In genomic region chr5:151786468-151786867, GRCh38 we compare ENCODE assay signal across 18 cellular contexts. TPM values are rescaled to one million over a fixed set of nuclear protein-coding genes. Genes with fewer than 3 reads are reported as not detected.
DNase-seq lines count a peak whose midpoint lies in the region; ATAC-seq and TF ChIP-seq lines count a peak whose summit lies in the region.
"Had no signal": no experiment of that assay in that cellular context is flagged by ENCODE, and none has a peak within 500 bp of the region (broad histone marks: within the 10 kb centered on the region; RNA-seq: fewer than 3 reads in every experiment).

No MANE protein-coding gene starts in this region.

- no peak for ATAC-seq in activated CD8-positive, alpha-beta T cell treated with anti-CD3 and anti-CD28 coated beads for 36 hours
- ATAC-seq in activated CD8-positive, alpha-beta T cell treated with anti-CD3 and anti-CD28 coated beads, Interleukin-2, amount 10 ng/mL, durations not matched to agents 7 days and 5 days: no peak
- no peak for ATAC-seq in CD4-positive, CD25-positive, alpha-beta regulatory T cell (ENCODE audit: low read depth in 2 of 2)
- ATAC-seq in activated B cell treated with CpG ODN at 0.5 μM for 24 hours (ENCODE audit: low read depth): no peak
- ATAC-seq: lower lobe of right lung had no signal

- CTCF ChIA-PET in activated CD8-positive, alpha-beta T cell treated with anti-CD3 and anti-CD28 coated beads for 36 hours (lab: Charles Lee): interaction anchor here (1.3 to 1.7 kb wide), 2 partner anchors 15 to 128 kb away, joined by 3 to 5 read pairs; no protein-coding TSS in a partner anchor
- CTCF ChIA-PET in activated CD8-positive, alpha-beta T cell treated with anti-CD3 and anti-CD28 coated beads, Interleukin-2, amount 10 ng/mL, durations not matched to agents 7 days and 5 days (lab: Charles Lee): interaction anchor here (0.9 to 2.0 kb wide), 2 partner anchors 9 to 12 kb away, joined by 3 to 9 read pairs; no protein-coding TSS in a partner anchor
- CTCF ChIA-PET in activated B cell treated with CpG ODN at 0.5 μM for 24 hours (lab: Charles Lee): interaction anchor here (0.6 kb wide), 1 partner anchor 358 kb away, joined by 3 read pairs; no protein-coding TSS in a partner anchor

- TF ChIP-seq CTCF in activated CD8-positive, alpha-beta T cell treated with anti-CD3 and anti-CD28 coated beads for 36 hours (IDR thresholded peaks at IDR 0.05): no peak
- TF ChIP-seq CTCF in activated B cell treated with CpG ODN at 0.5 μM for 24 hours (IDR thresholded peaks at IDR 0.05): no peak
- no peak for TF ChIP-seq CTCF in mesothelial cell of epicardium (IDR thresholded peaks at IDR 0.05; ENCODE audit: unreplicated experiment)
- TF ChIP-seq CTCF in breast epithelium (IDR thresholded peaks at IDR 0.05): no peak

- H3K27me3 ChIP-seq in CD4-positive, CD25-positive, alpha-beta regulatory T cell (ENCODE audit: control insufficient read depth, insufficient read depth, low read length): no peaks in the 10 kb centered on the region
- no peaks in the 10 kb centered on the region for H3K27me3 ChIP-seq in breast epithelium
- H3K27me3 ChIP-seq: cardiac muscle cell had no signal

- no peak overlapping the region for H3K27ac ChIP-seq in CD4-positive, CD25-positive, alpha-beta regulatory T cell (ENCODE audit: insufficient read depth, low read length, poor library complexity, severe bottlenecking)
- H3K27ac ChIP-seq in breast epithelium: no peak overlapping the region
- H3K27ac ChIP-seq: A549, cardiac muscle cell, lower lobe of right lung had no signal

- H3K36me3 ChIP-seq in CD4-positive, CD25-positive, alpha-beta regulatory T cell (ENCODE audit: control insufficient read depth, insufficient read depth, low read length): peaks cover 50% of the 10 kb centered on the region
- no peaks in the 10 kb centered on the region for H3K36me3 ChIP-seq in breast epithelium

- no peaks in the 10 kb centered on the region for H3K9me3 ChIP-seq in CD4-positive, CD25-positive, alpha-beta regulatory T cell (ENCODE audit: control insufficient read depth in 2 of 2, low read length in 2 of 2)
- H3K9me3 ChIP-seq in breast epithelium: no peaks in the 10 kb centered on the region
- H3K9me3 ChIP-seq: A549, lower lobe of right lung had no signal

- TF ChIP-seq POLR2A in breast epithelium (IDR thresholded peaks at IDR 0.05): no peak

- no peaks in the 10 kb centered on the region for H3K27me3 Mint-ChIP-seq in activated CD8-positive, alpha-beta T cell treated with anti-CD3 and anti-CD28 coated beads for 36 hours
- H3K27me3 Mint-ChIP-seq in activated CD8-positive, alpha-beta T cell treated with anti-CD3 and anti-CD28 coated beads, Interleukin-2, amount 10 ng/mL, durations not matched to agents 7 days and 5 days (ENCODE audit: low read depth): no peaks in the 10 kb centered on the region
- no peaks in the 10 kb centered on the region for H3K27me3 Mint-ChIP-seq in CD4-positive, CD25-positive, alpha-beta regulatory T cell
- no peaks in the 10 kb centered on the region for H3K27me3 Mint-ChIP-seq in activated B cell treated with CpG ODN at 0.5 μM for 24 hours
- H3K27me3 Mint-ChIP-seq in mesothelial cell of epicardium (ENCODE audit: low read depth): no peaks in the 10 kb centered on the region

- peaks cover 38% of the 10 kb centered on the region for H3K36me3 Mint-ChIP-seq in activated CD8-positive, alpha-beta T cell treated with anti-CD3 and anti-CD28 coated beads for 36 hours (ENCODE audit: low read depth)
- peaks cover 38% of the 10 kb centered on the region for H3K36me3 Mint-ChIP-seq in activated CD8-positive, alpha-beta T cell treated with anti-CD3 and anti-CD28 coated beads, Interleukin-2, amount 10 ng/mL, durations not matched to agents 7 days and 5 days (ENCODE audit: low read depth)
- H3K36me3 Mint-ChIP-seq in CD4-positive, CD25-positive, alpha-beta regulatory T cell: peaks cover 28% of the 10 kb centered on the region
- H3K36me3 Mint-ChIP-seq in activated B cell treated with CpG ODN at 0.5 μM for 24 hours (ENCODE audit: low read depth) (peaks cover 53% of the 10 kb centered on the region), mesothelial cell of epicardium (peaks cover 31% of the 10 kb centered on the region)

- no peaks in the 10 kb centered on the region for H3K9me3 Mint-ChIP-seq in activated CD8-positive, alpha-beta T cell treated with anti-CD3 and anti-CD28 coated beads for 36 hours
- H3K9me3 Mint-ChIP-seq in activated CD8-positive, alpha-beta T cell treated with anti-CD3 and anti-CD28 coated beads, Interleukin-2, amount 10 ng/mL, durations not matched to agents 7 days and 5 days (ENCODE audit: insufficient read depth): no peaks in the 10 kb centered on the region
- H3K9me3 Mint-ChIP-seq in CD4-positive, CD25-positive, alpha-beta regulatory T cell: no peaks in the 10 kb centered on the region
- H3K9me3 Mint-ChIP-seq in activated B cell treated with CpG ODN at 0.5 μM for 24 hours (no peaks in the 10 kb centered on the region), mesothelial cell of epicardium (no peaks in the 10 kb centered on the region)

- peaks cover 20% of the 10 kb centered on the region for H3K4me1 ChIP-seq in CD4-positive, CD25-positive, alpha-beta regulatory T cell (ENCODE audit: control insufficient read depth, insufficient read depth, low read length, poor library complexity, severe bottlenecking)
- H3K4me1 ChIP-seq in breast epithelium: peaks cover 0 to under 1% of the 10 kb centered on the region in 2 donors

- peak overlapping the region; percentile 60 for H3K27ac Mint-ChIP-seq in activated CD8-positive, alpha-beta T cell treated with anti-CD3 and anti-CD28 coated beads for 36 hours
- H3K27ac Mint-ChIP-seq in activated CD8-positive, alpha-beta T cell treated with anti-CD3 and anti-CD28 coated beads, Interleukin-2, amount 10 ng/mL, durations not matched to agents 7 days and 5 days: no peak overlapping the region
- H3K27ac Mint-ChIP-seq in CD4-positive, CD25-positive, alpha-beta regulatory T cell: peak overlapping the region; percentile 10 to 62 (median 49)
- H3K27ac Mint-ChIP-seq in activated B cell treated with CpG ODN at 0.5 μM for 24 hours (peak overlapping the region; percentile 61), mesothelial cell of epicardium (peak overlapping the region; percentile 59)

- no peak overlapping the region for H3K4me3 Mint-ChIP-seq in activated CD8-positive, alpha-beta T cell treated with anti-CD3 and anti-CD28 coated beads for 36 hours
- H3K4me3 Mint-ChIP-seq in activated CD8-positive, alpha-beta T cell treated with anti-CD3 and anti-CD28 coated beads, Interleukin-2, amount 10 ng/mL, durations not matched to agents 7 days and 5 days: no peak overlapping the region
- peak overlapping the region in 1 of 4 donors; percentile 26 for H3K4me3 Mint-ChIP-seq in CD4-positive, CD25-positive, alpha-beta regulatory T cell
- no peak overlapping the region for H3K4me3 Mint-ChIP-seq in activated B cell treated with CpG ODN at 0.5 μM for 24 hours
- no peak overlapping the region for H3K4me3 Mint-ChIP-seq in mesothelial cell of epicardium

- intact Hi-C loops in activated CD8-positive, alpha-beta T cell treated with anti-CD3 and anti-CD28 coated beads for 36 hours (cut with micrococcal nuclease): no loop called here
- intact Hi-C loops in activated B cell treated with CpG ODN at 0.5 μM for 24 hours (cut with micrococcal nuclease) (no loop called here), breast epithelium (cut with DNase I; ENCODE audit: low total_unique reads) (no loop called here)

- POLR2A ChIA-PET in activated CD8-positive, alpha-beta T cell treated with anti-CD3 and anti-CD28 coated beads for 36 hours (lab: Charles Lee): interaction anchor here (2.7 kb wide), 1 partner anchor 13 kb away, joined by 8 read pairs; no protein-coding TSS in a partner anchor
- POLR2A ChIA-PET in activated CD8-positive, alpha-beta T cell treated with anti-CD3 and anti-CD28 coated beads, Interleukin-2, amount 10 ng/mL, durations not matched to agents 7 days and 5 days (lab: Charles Lee): no interaction called here
- POLR2A ChIA-PET in activated B cell treated with CpG ODN at 0.5 μM for 24 hours (lab: Charles Lee): interaction anchor here (0.6 kb wide), 1 partner anchor 15 kb away, joined by 3 read pairs; the partner anchor contains the start of gene G3BP1

- DNase-seq in activated CD8-positive, alpha-beta T cell treated with anti-CD3 and anti-CD28 coated beads for 36 hours: no peak
- no peak for DNase-seq in activated CD8-positive, alpha-beta T cell treated with anti-CD3 and anti-CD28 coated beads, Interleukin-2, amount 10 ng/mL, durations not matched to agents 7 days and 5 days
- DNase-seq in CD4-positive, CD25-positive, alpha-beta regulatory T cell: no peak
- DNase-seq in activated B cell treated with CpG ODN at 0.5 μM for 24 hours (no peak), mesothelial cell of epicardium (ENCODE audit: low spot score in 2 of 2, unreplicated experiment in 2 of 2) (no peak), breast epithelium (ENCODE audit: low spot score in 2 of 2) (no peak), EL (no peak)
- no peak for DNase-seq in stimulated activated CD4-positive, alpha-beta T cell treated with anti-CD3 and anti-CD28 coated beads, Interleukin-2, amount 100 ng/mL, for 48 hours
- DNase-seq: activated CD4-positive, alpha-beta T cell treated with anti-CD3 and anti-CD28 coated beads for 4 hours; activated CD8-positive, alpha-beta memory T cell treated with anti-CD3 and anti-CD28 coated beads, Interleukin-2, amount 50 U/mL, for 48 hours; anterior cingulate cortex; H7; Kasumi-1; lower lobe of right lung; NCI-H187; NCI-H69 had no signal

- peaks cover 47% of the 10 kb centered on the region for H3K4me1 Mint-ChIP-seq in activated CD8-positive, alpha-beta T cell treated with anti-CD3 and anti-CD28 coated beads for 36 hours (ENCODE audit: low read depth)
- H3K4me1 Mint-ChIP-seq in activated CD8-positive, alpha-beta T cell treated with anti-CD3 and anti-CD28 coated beads, Interleukin-2, amount 10 ng/mL, durations not matched to agents 7 days and 5 days (ENCODE audit: low read depth): peaks cover 26% of the 10 kb centered on the region
- peaks cover 32 to 60% (median 46%) of the 10 kb centered on the region in 4 donors for H3K4me1 Mint-ChIP-seq in CD4-positive, CD25-positive, alpha-beta regulatory T cell
- H3K4me1 Mint-ChIP-seq in activated B cell treated with CpG ODN at 0.5 μM for 24 hours (peaks cover 41% of the 10 kb centered on the region), mesothelial cell of epicardium (peaks cover 25% of the 10 kb centered on the region)

- no peak overlapping the region for H3K4me3 ChIP-seq in CD4-positive, CD25-positive, alpha-beta regulatory T cell (ENCODE audit: low read depth, low read length)
- H3K4me3 ChIP-seq in breast epithelium: no peak overlapping the region
- H3K4me3 ChIP-seq: A549, cardiac muscle cell, lower lobe of right lung had no signal

RNA-seq across cellular contexts. Expression of gene G3BP1, which starts 14.7 kb away (rescaled TPM):
- total RNA-seq in activated CD8-positive, alpha-beta T cell treated with anti-CD3 and anti-CD28 coated beads for 36 hours: 100 to 1,000 TPM; 247 to 253 TPM
- total RNA-seq in activated CD8-positive, alpha-beta T cell treated with anti-CD3 and anti-CD28 coated beads, Interleukin-2, amount 10 ng/mL, durations not matched to agents 7 days and 5 days: 100 to 1,000 TPM; 193 to 213 TPM
- total RNA-seq in CD4-positive, CD25-positive, alpha-beta regulatory T cell: 108 TPM
- 100 to 1,000 TPM; 176 to 199 (median 184) TPM for polyA plus RNA-seq in CD4-positive, CD25-positive, alpha-beta regulatory T cell
- 227 and 239 TPM in 2 replicates for total RNA-seq in activated B cell treated with CpG ODN at 0.5 μM for 24 hours
- 211 to 224 TPM (median 223 TPM) in 3 replicates for total RNA-seq in mesothelial cell of epicardium
- 100 to 1,000 TPM in 2 of 3 donors, 10 to 100 TPM in 1; 98.6 to 128 (median 107) TPM for total RNA-seq in breast epithelium

RNA-seq across cellular contexts. Expression of gene ATOX1, which starts 28.0 kb away (rescaled TPM):
- total RNA-seq in activated CD8-positive, alpha-beta T cell treated with anti-CD3 and anti-CD28 coated beads for 36 hours: 10 to 100 TPM; 69.6 to 73.3 TPM
- 10 to 100 TPM; 45.2 to 46.6 TPM for total RNA-seq in activated CD8-positive, alpha-beta T cell treated with anti-CD3 and anti-CD28 coated beads, Interleukin-2, amount 10 ng/mL, durations not matched to agents 7 days and 5 days
- 19.6 TPM for total RNA-seq in CD4-positive, CD25-positive, alpha-beta regulatory T cell
- polyA plus RNA-seq in CD4-positive, CD25-positive, alpha-beta regulatory T cell: 10 to 100 TPM; 70.5 to 98.3 (median 76.7) TPM
- total RNA-seq in activated B cell treated with CpG ODN at 0.5 μM for 24 hours (61.2 and 66.6 TPM in 2 replicates), mesothelial cell of epicardium (92.6 to 101 TPM (median 97.1 TPM) in 3 replicates), breast epithelium (100 to 1,000 TPM; 119 to 138 (median 120) TPM)
